23 cellular contexts compared by ENCODE assay signal in genomic region chr5:179421156-179421895, GRCh38.
A peak's percentile ranks its signal among the peaks of the same experiment; 100 is the strongest.
DNase-seq lines count a peak whose midpoint lies in the region; ATAC-seq and TF ChIP-seq lines count a peak whose summit lies in the region.
"Had no signal": no experiment of that assay in that cellular context is flagged by ENCODE, and none has a peak within 500 bp of the region (broad histone marks: within the 10 kb centered on the region; RNA-seq: fewer than 3 reads in every experiment).

No MANE protein-coding gene starts in this region.

- no peak for TF ChIP-seq RAD21 in SK-N-SH (IDR thresholded peaks at IDR 0.05; ENCODE audit: low read length)

- no peak overlapping the region for H3K4me2 ChIP-seq in SK-N-SH
- H3K4me2 ChIP-seq: KMS-11 had no signal

- no peaks in the 10 kb centered on the region for H3K9me3 Mint-ChIP-seq in endodermal cell
- H3K9me3 Mint-ChIP-seq in stimulated activated effector memory CD8-positive, alpha-beta T cell treated with anti-CD3 and anti-CD28 coated beads, Interleukin-12 subunit alpha, Interleukin-12 subunit beta, amount 100 ng/mL, for 72 hours = no peaks in the 10 kb centered on the region
- no peaks in the 10 kb centered on the region for H3K9me3 Mint-ChIP-seq in activated T-helper 17 cell treated with anti-CD3 and anti-CD28 coated beads, Interleukin-2, amount 50 U/mL, for 72 hours
- H3K9me3 Mint-ChIP-seq in activated T-helper 2 cell treated with anti-CD3 and anti-CD28 coated beads, Interferon-gamma antibody, Interleukin-2, Interleukin-4, amounts not matched to agents 10 μg/mL and 5 μg/mL and 100 μg/mL, durations not matched to agents 14 hours and 24 hours and 36 hours = no peaks in the 10 kb centered on the region
- H3K9me3 Mint-ChIP-seq: CD4-positive, alpha-beta T cell had no signal

- CTCF ChIA-PET in SK-N-SH (lab: Yijun Ruan, JAX) = interaction anchor here (0.6 to 1.1 kb wide), 2 partner anchors 14 to 234 kb away, joined by 3 read pairs; no protein-coding TSS in a partner anchor

- peaks cover under 1% of the 10 kb centered on the region for H3K27me3 Mint-ChIP-seq in endodermal cell (ENCODE audit: insufficient read depth)
- H3K27me3 Mint-ChIP-seq in activated T-helper 17 cell treated with anti-CD3 and anti-CD28 coated beads, Interleukin-2, amount 50 U/mL, for 72 hours = peaks cover 10% of the 10 kb centered on the region
- H3K27me3 Mint-ChIP-seq in activated T-helper 2 cell treated with anti-CD3 and anti-CD28 coated beads, Interferon-gamma antibody, Interleukin-2, Interleukin-4, amounts not matched to agents 10 μg/mL and 5 μg/mL and 100 μg/mL, durations not matched to agents 14 hours and 24 hours and 36 hours (ENCODE audit: low read depth) = no peaks in the 10 kb centered on the region
- H3K27me3 Mint-ChIP-seq: CD4-positive, alpha-beta T cell had no signal

- POLR2A ChIA-PET in SK-N-SH (lab: Yijun Ruan, JAX) = no interaction called here

- H3K27me3 ChIP-seq in SK-N-SH (ENCODE audit: insufficient read depth) (no peaks in the 10 kb centered on the region), endodermal cell (ENCODE audit: control insufficient read depth, insufficient read depth, low read length, poor library complexity, severe bottlenecking) (no peaks in the 10 kb centered on the region)
- H3K27me3 ChIP-seq: Peyer's patch had no signal

- H3K4me3 Mint-ChIP-seq in endodermal cell = no peak overlapping the region
- no peak overlapping the region for H3K4me3 Mint-ChIP-seq in stimulated activated effector memory CD8-positive, alpha-beta T cell treated with anti-CD3 and anti-CD28 coated beads, Interleukin-12 subunit alpha, Interleukin-12 subunit beta, amount 100 ng/mL, for 72 hours
- no peak overlapping the region for H3K4me3 Mint-ChIP-seq in activated T-helper 17 cell treated with anti-CD3 and anti-CD28 coated beads, Interleukin-2, amount 50 U/mL, for 72 hours
- H3K4me3 Mint-ChIP-seq in activated T-helper 2 cell treated with anti-CD3 and anti-CD28 coated beads, Interferon-gamma antibody, Interleukin-2, Interleukin-4, amounts not matched to agents 10 μg/mL and 5 μg/mL and 100 μg/mL, durations not matched to agents 14 hours and 24 hours and 36 hours (ENCODE audit: low read depth) = no peak overlapping the region
- H3K4me3 Mint-ChIP-seq: CD4-positive, alpha-beta T cell had no signal

- no peaks in the 10 kb centered on the region for H3K79me2 ChIP-seq in SK-N-SH (ENCODE audit: insufficient read depth)

- no peaks in the 10 kb centered on the region for H3F3A ChIP-seq in SK-N-SH (replicated peaks; ENCODE audit: insufficient read depth)

- no peak for TF ChIP-seq EP300 in SK-N-SH (IDR thresholded peaks at IDR 0.05; ENCODE audit: borderline replicate concordance in 1 of 2, low read depth in 1 of 2, low read length in 1 of 2)

- no peak overlapping the region for H3K4me3 ChIP-seq in SK-N-SH (ENCODE audit: low read depth in 2 of 2, low read length in 1 of 2)
- no peak overlapping the region for H3K4me3 ChIP-seq in endodermal cell (ENCODE audit: low read length)
- H3K4me3 ChIP-seq: Peyer's patch had no signal

- H3K36me3 ChIP-seq in SK-N-SH (replicated peaks in 1 of 2; ENCODE audit: control insufficient read depth in 1 of 2, insufficient read depth in 2 of 2, low read length in 1 of 2) (no peaks in the 10 kb centered on the region), endodermal cell (ENCODE audit: control insufficient read depth, insufficient read depth, low read length) (no peaks in the 10 kb centered on the region)
- H3K36me3 ChIP-seq: BE2C, Peyer's patch had no signal

- no peak for ATAC-seq in SK-N-SH treated with all-trans-retinoic acid at 6 μM for 48 hours
- peak; percentile 17 for ATAC-seq in stimulated activated effector memory CD8-positive, alpha-beta T cell treated with anti-CD3 and anti-CD28 coated beads, Interleukin-12 subunit alpha, Interleukin-12 subunit beta, amount 100 ng/mL, for 72 hours
- no peak for ATAC-seq in activated T-helper 17 cell treated with anti-CD3 and anti-CD28 coated beads, Interleukin-2, amount 50 U/mL, for 72 hours (replicated peaks)
- ATAC-seq: HCT116, HepG2 had no signal

- no peaks in the 10 kb centered on the region for H3K9me2 ChIP-seq in SK-N-SH

- TF ChIP-seq CTCF in SK-N-SH (IDR thresholded peaks at IDR 0.05) (no peak), endodermal cell (conservative IDR thresholded peaks at IDR 0.05) (no peak)

- peak; percentile 15 for DNase-seq in SK-N-SH
- peak; percentile 7 for DNase-seq in LHCN-M2 (ENCODE audit: low read depth)
- DNase-seq in endodermal cell = peak; percentile 43
- no peak for DNase-seq in stimulated activated effector memory CD8-positive, alpha-beta T cell treated with anti-CD3 and anti-CD28 coated beads, Interleukin-12 subunit alpha, Interleukin-12 subunit beta, amount 100 ng/mL, for 72 hours (ENCODE audit: low spot score in 2 of 2)
- no peak for DNase-seq in activated CD4-positive, alpha-beta T cell treated with anti-CD3 and anti-CD28 coated beads for 48 hours
- DNase-seq in activated T-helper 2 cell treated with anti-CD3 and anti-CD28 coated beads, Interferon-gamma antibody, Interleukin-2, Interleukin-4, amounts not matched to agents 10 μg/mL and 5 μg/mL and 100 μg/mL, durations not matched to agents 14 hours and 24 hours and 36 hours (ENCODE audit: low spot score) = no peak
- DNase-seq: BE2C; CD4-positive, alpha-beta T cell; EL; MM.1S; NCI-H1105 treated with DMSO at 0.1 percent for 48 hours; NCI-H1694 treated with DMSO at 0.1 percent for 48 hours; NCI-H2107; NCI-H2227 treated with DMSO at 0.1 percent for 48 hours; NCI-H524; Peyer's patch; SHP77 treated with DMSO at 0.1 percent for 48 hours had no signal

- H3K9me3 ChIP-seq in SK-N-SH = no peaks in the 10 kb centered on the region
- no peaks in the 10 kb centered on the region for H3K9me3 ChIP-seq in endodermal cell (ENCODE audit: control insufficient read depth, low read length)
- H3K9me3 ChIP-seq: BE2C, Peyer's patch had no signal

- no peaks in the 10 kb centered on the region for H4K20me1 ChIP-seq in SK-N-SH (ENCODE audit: insufficient read depth)

- WGBS in SK-N-SH (ENCODE audit: low lambda C conversion rate) = 42% methylated on average over 15 of the region's 15 CpGs
- WGBS in endodermal cell (ENCODE audit: insufficient coverage in 1 of 2, insufficient read length in 1 of 2), 2 experiments = 82 to 87% methylated on average over 7 to 15 of the region's 15 CpGs

- no peak overlapping the region for H2AFZ ChIP-seq in SK-N-SH (ENCODE audit: low read depth)

- intact Hi-C loops in activated T-helper 2 cell treated with anti-CD3 and anti-CD28 coated beads, Interferon-gamma antibody, Interleukin-2, Interleukin-4, amounts not matched to agents 10 μg/mL and 5 μg/mL and 100 μg/mL, durations not matched to agents 14 hours and 24 hours and 36 hours (cut with micrococcal nuclease) = no loop called here

- H3K9ac ChIP-seq in SK-N-SH (no peak overlapping the region), endodermal cell (ENCODE audit: extremely low read depth, low read length, poor library complexity, severe bottlenecking) (no peak overlapping the region)
- H3K9ac ChIP-seq: KMS-11 had no signal

- H3K4me1 ChIP-seq in SK-N-SH (ENCODE audit: control insufficient read depth in 1 of 2, insufficient read depth in 2 of 2, low read depth in 1 of 2, low read length in 1 of 2) (peaks cover 0 to 18% of the 10 kb centered on the region in 2 experiments; a peak in 1 of 4 replicates), endodermal cell (ENCODE audit: control insufficient read depth, insufficient read depth, low read length) (no peaks in the 10 kb centered on the region)
- H3K4me1 ChIP-seq: BE2C, Peyer's patch had no signal

- peaks cover 5% of the 10 kb centered on the region for H3K4me1 Mint-ChIP-seq in endodermal cell
- H3K4me1 Mint-ChIP-seq in stimulated activated effector memory CD8-positive, alpha-beta T cell treated with anti-CD3 and anti-CD28 coated beads, Interleukin-12 subunit alpha, Interleukin-12 subunit beta, amount 100 ng/mL, for 72 hours = no peaks in the 10 kb centered on the region
- H3K4me1 Mint-ChIP-seq in activated T-helper 17 cell treated with anti-CD3 and anti-CD28 coated beads, Interleukin-2, amount 50 U/mL, for 72 hours = no peaks in the 10 kb centered on the region
- H3K4me1 Mint-ChIP-seq in activated T-helper 2 cell treated with anti-CD3 and anti-CD28 coated beads, Interferon-gamma antibody, Interleukin-2, Interleukin-4, amounts not matched to agents 10 μg/mL and 5 μg/mL and 100 μg/mL, durations not matched to agents 14 hours and 24 hours and 36 hours (ENCODE audit: low read depth) = no peaks in the 10 kb centered on the region

- no peak overlapping the region for H3K27ac Mint-ChIP-seq in endodermal cell
- H3K27ac Mint-ChIP-seq in stimulated activated effector memory CD8-positive, alpha-beta T cell treated with anti-CD3 and anti-CD28 coated beads, Interleukin-12 subunit alpha, Interleukin-12 subunit beta, amount 100 ng/mL, for 72 hours = no peak overlapping the region
- H3K27ac Mint-ChIP-seq in activated T-helper 17 cell treated with anti-CD3 and anti-CD28 coated beads, Interleukin-2, amount 50 U/mL, for 72 hours = no peak overlapping the region
- H3K27ac Mint-ChIP-seq in activated T-helper 2 cell treated with anti-CD3 and anti-CD28 coated beads, Interferon-gamma antibody, Interleukin-2, Interleukin-4, amounts not matched to agents 10 μg/mL and 5 μg/mL and 100 μg/mL, durations not matched to agents 14 hours and 24 hours and 36 hours = no peak overlapping the region
- H3K27ac Mint-ChIP-seq: CD4-positive, alpha-beta T cell had no signal

- H3K36me3 Mint-ChIP-seq in endodermal cell (ENCODE audit: low read depth) = no peaks in the 10 kb centered on the region
- no peaks in the 10 kb centered on the region for H3K36me3 Mint-ChIP-seq in stimulated activated effector memory CD8-positive, alpha-beta T cell treated with anti-CD3 and anti-CD28 coated beads, Interleukin-12 subunit alpha, Interleukin-12 subunit beta, amount 100 ng/mL, for 72 hours
- H3K36me3 Mint-ChIP-seq in activated T-helper 17 cell treated with anti-CD3 and anti-CD28 coated beads, Interleukin-2, amount 50 U/mL, for 72 hours (ENCODE audit: low read depth) = no peaks in the 10 kb centered on the region
- no peaks in the 10 kb centered on the region for H3K36me3 Mint-ChIP-seq in activated T-helper 2 cell treated with anti-CD3 and anti-CD28 coated beads, Interferon-gamma antibody, Interleukin-2, Interleukin-4, amounts not matched to agents 10 μg/mL and 5 μg/mL and 100 μg/mL, durations not matched to agents 14 hours and 24 hours and 36 hours (ENCODE audit: low read depth)

- H3K27ac ChIP-seq in SK-N-SH (ENCODE audit: low read depth in 2 of 2, low read length in 1 of 2) = no peak overlapping the region
- no peak overlapping the region for H3K27ac ChIP-seq in endodermal cell (ENCODE audit: low read depth, low read length)
- H3K27ac ChIP-seq: 22Rv1, KMS-11, Peyer's patch had no signal

TF ChIP-seq in SK-N-SH, 30 proteins besides CTCF, POLR2A, EP300 and RAD21:
- no peak for TF ChIP-seq FOSL2 (IDR thresholded peaks at IDR 0.05; ENCODE audit: borderline replicate concordance, low read depth)

TF ChIP-seq in SK-N-SH treated with all-trans-retinoic acid at 6 μM for 48 hours, 23 proteins besides CTCF, POLR2A, EP300 and RAD21 (continues in another document):
- TF ChIP-seq PPARA (CRISPR knock-in tag; IDR thresholded peaks at IDR 0.05; ENCODE audit: borderline replicate concordance) (no peak), TOX (CRISPR knock-in tag; IDR thresholded peaks at IDR 0.05; ENCODE audit: borderline replicate concordance) (no peak)

Comparison
In these comparisons a context has a peak if more than half of its experiments do, and no peak if none do; other contexts are left out.
1. DNase-seq: peak in SK-N-SH (single experiment), LHCN-M2 (single experiment) and endodermal cell (single experiment); none in stimulated activated effector memory CD8-positive, alpha-beta T cell treated with anti-CD3 and anti-CD28 coated beads, Interleukin-12 subunit alpha, Interleukin-12 subunit beta, amount 100 ng/mL, for 72 hours (0 of 2), activated CD4-positive, alpha-beta T cell treated with anti-CD3 and anti-CD28 coated beads for 48 hours (single experiment) and activated T-helper 2 cell treated with anti-CD3 and anti-CD28 coated beads, Interferon-gamma antibody, Interleukin-2, Interleukin-4, amounts not matched to agents 10 μg/mL and 5 μg/mL and 100 μg/mL, durations not matched to agents 14 hours and 24 hours and 36 hours (single experiment).